In the genomic region with DNA sequence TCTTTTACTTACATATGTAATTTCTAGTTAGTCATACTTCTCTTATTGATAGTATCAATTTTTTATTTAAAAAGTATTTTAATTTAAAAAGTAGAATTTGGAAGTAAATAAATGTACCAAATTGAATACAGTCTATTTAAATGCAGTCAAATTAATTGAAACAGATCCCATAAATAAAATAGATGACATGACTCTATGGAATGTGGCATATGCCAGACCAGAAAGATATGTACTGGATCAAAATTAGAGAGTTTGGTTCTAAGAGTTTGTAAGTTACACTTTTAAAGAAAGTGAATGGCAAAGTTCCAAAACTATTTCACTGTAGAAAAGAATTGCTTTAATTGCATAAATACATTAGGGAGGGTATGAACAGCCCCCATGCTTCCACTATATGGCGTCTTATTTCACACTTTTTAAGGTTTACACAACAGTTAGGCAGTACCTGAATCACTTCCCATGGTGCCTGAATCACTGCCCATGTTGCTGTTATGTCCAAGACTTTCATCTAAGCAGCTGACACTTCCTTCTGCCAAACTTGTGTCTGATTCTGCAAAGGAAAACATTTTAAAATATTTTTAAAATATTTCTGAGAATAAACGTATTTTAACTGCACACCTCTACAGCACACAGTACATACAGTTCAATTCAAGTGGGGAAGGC, we compare ENCODE assay signal across 29 cellular contexts. TPM values are rescaled to one million over a fixed set of nuclear protein-coding genes. Genes with fewer than 3 reads are reported as not detected.
A peak's percentile ranks its signal among the peaks of the same experiment; 100 is the strongest.
DNase-seq lines count a peak whose midpoint lies in the region; ATAC-seq and TF ChIP-seq lines count a peak whose summit lies in the region.
"Had no signal": no experiment of that assay in that cellular context is flagged by ENCODE, and none has a peak within 500 bp of the region (broad histone marks: within the 10 kb centered on the region; RNA-seq: fewer than 3 reads in every experiment).

No MANE protein-coding gene starts in this region.

- H3K36me3 Mint-ChIP-seq in MCF 10A (ENCODE audit: insufficient read depth, unreplicated experiment): no peaks in the 10 kb centered on the region
- H3K36me3 Mint-ChIP-seq in naive thymus-derived CD4-positive, alpha-beta T cell: peaks cover 0 to 23% (median 11%) of the 10 kb centered on the region in 5 donors
- H3K36me3 Mint-ChIP-seq: IgD-negative memory B cell, type B pancreatic cell had no signal

- no peak overlapping the region for H3K9ac ChIP-seq in mammary epithelial cell (ENCODE audit: insufficient read depth, low read length)

- no peaks in the 10 kb centered on the region for H3K9me3 ChIP-seq in breast epithelium
- H3K9me3 ChIP-seq in mammary epithelial cell (replicated peaks; ENCODE audit: insufficient read depth, low read length): no peaks in the 10 kb centered on the region
- no peaks in the 10 kb centered on the region for H3K9me3 ChIP-seq in naive thymus-derived CD4-positive, alpha-beta T cell (ENCODE audit: control insufficient read depth in 2 of 3, low read length in 3 of 3)
- H3K9me3 ChIP-seq: right atrium auricular region, stomach had no signal

- no peak overlapping the region for H3K4me3 ChIP-seq in breast epithelium
- no peak overlapping the region for H3K4me3 ChIP-seq in mammary epithelial cell (replicated peaks in 1 of 3; ENCODE audit: insufficient read depth in 1 of 3, low read depth in 2 of 3, low read length in 3 of 3)
- no peak overlapping the region for H3K4me3 ChIP-seq in fibroblast of the aortic adventitia (ENCODE audit: low read depth, low read length)
- no peak overlapping the region for H3K4me3 ChIP-seq in naive thymus-derived CD4-positive, alpha-beta T cell (ENCODE audit: low read length)
- H3K4me3 ChIP-seq: GM23338, right atrium auricular region, stomach had no signal

- H3K79me2 ChIP-seq in mammary epithelial cell (ENCODE audit: insufficient read depth, low read length): no peaks in the 10 kb centered on the region

- WGBS in mammary epithelial cell (ENCODE audit: low coverage, missing lambda C conversion rate): 63% methylated on average over 2 of the region's 2 CpGs

- no peaks in the 10 kb centered on the region for H3K9me3 Mint-ChIP-seq in MCF 10A (ENCODE audit: unreplicated experiment)
- no peaks in the 10 kb centered on the region for H3K9me3 Mint-ChIP-seq in naive thymus-derived CD4-positive, alpha-beta T cell
- H3K9me3 Mint-ChIP-seq: GM23338, IgD-negative memory B cell, memory B cell, type B pancreatic cell had no signal

- DNase-seq in MCF 10A (ENCODE audit: unreplicated experiment) (peak; percentile 65), breast epithelium (ENCODE audit: low spot score in 2 of 2) (no peak), mammary epithelial cell (peak; percentile 61), fibroblast of the aortic adventitia (ENCODE audit: low read depth) (peak; percentile 53), NCI-H2081 treated with DMSO at 0.1 percent for 48 hours (lab: John Stamatoyannopoulos, UW) (no peak), DMS153 (lab: John Stamatoyannopoulos, UW) (no peak), NCI-H526 treated with DMSO at 0.1 percent for 48 hours (lab: John Stamatoyannopoulos, UW) (no peak)
- DNase-seq in naive thymus-derived CD4-positive, alpha-beta T cell: no peak
- DNase-seq: 8988T; activated CD8-positive, alpha-beta T cell treated with anti-CD3 and anti-CD28 coated beads, Interleukin-2, amount 10 ng/mL, durations not matched to agents 7 days and 5 days; activated naive CD4-positive, alpha-beta T cell; activated T-cell treated with anti-CD3 and anti-CD28 coated beads, Interleukin-2, amount 50 U/mL, for 1 hour; amniotic stem cell; central memory CD4-positive, alpha-beta T cell; glutamatergic neuron; MM.1S; NCI-H1436 treated with DMSO at 0.1 percent for 48 hours; NCI-H2171 treated with DMSO at 0.1 percent for 48 hours; NCI-H526; nucleus accumbens; RPMI8226; stomach had no signal

- dilution Hi-C loops in mammary epithelial cell (cut with HindIII; ENCODE audit: low sequenced_read_pairs): no loop called here

- BruUV-seq in MCF 10A (replicated peaks; lab: Mats Ljungman, UMichigan) (no TSS peak), mammary epithelial cell (replicated peaks; lab: Mats Ljungman, UMichigan) (no TSS peak)

- H3K27ac ChIP-seq in breast epithelium: no peak overlapping the region
- peak overlapping the region; percentile 6 for H3K27ac ChIP-seq in mammary epithelial cell (ENCODE audit: insufficient read depth, low read depth, low read length)
- H3K27ac ChIP-seq in naive thymus-derived CD4-positive, alpha-beta T cell (ENCODE audit: low read depth, low read length): no peak overlapping the region
- H3K27ac ChIP-seq: HL-60, right atrium auricular region, stomach had no signal

- no peak overlapping the region for H3K27ac Mint-ChIP-seq in MCF 10A (ENCODE audit: low read depth, unreplicated experiment)
- H3K27ac Mint-ChIP-seq in naive thymus-derived CD4-positive, alpha-beta T cell: no peak overlapping the region
- H3K27ac Mint-ChIP-seq: activated CD8-positive, alpha-beta T cell treated with anti-CD3 and anti-CD28 coated beads, Interleukin-2, amount 10 ng/mL, durations not matched to agents 7 days and 5 days; GM23338; IgD-negative memory B cell; memory B cell; type B pancreatic cell had no signal

- no peak for TF ChIP-seq CTCF in MCF 10A (IDR thresholded peaks at IDR 0.05; ENCODE audit: unreplicated experiment)
- no peak for TF ChIP-seq CTCF in breast epithelium (IDR thresholded peaks at IDR 0.05)
- no peak for TF ChIP-seq CTCF in mammary epithelial cell (conservative IDR thresholded peaks at IDR 0.05 in 1 of 2, IDR thresholded peaks at IDR 0.05 in 1 of 2; ENCODE audit: extremely low read depth in 1 of 2, insufficient read depth in 1 of 2, low read depth in 1 of 2, low read length in 2 of 2)
- TF ChIP-seq CTCF in fibroblast of the aortic adventitia (IDR thresholded peaks at IDR 0.05; ENCODE audit: insufficient read depth, low read length): no peak

- H3K4me1 ChIP-seq in breast epithelium: no peaks in the 10 kb centered on the region
- peaks cover 7% of the 10 kb centered on the region for H3K4me1 ChIP-seq in mammary epithelial cell (ENCODE audit: insufficient read depth, low read length)
- no peaks in the 10 kb centered on the region for H3K4me1 ChIP-seq in naive thymus-derived CD4-positive, alpha-beta T cell (ENCODE audit: control insufficient read depth in 2 of 2, insufficient read depth in 2 of 2, low read length in 2 of 2)
- H3K4me1 ChIP-seq: right atrium auricular region had no signal

- intact Hi-C loops in MCF 10A (cut with micrococcal nuclease): no loop called here
- intact Hi-C loops in breast epithelium (cut with DNase I; ENCODE audit: low total_unique reads): no loop called here
- intact Hi-C loops in mammary epithelial cell (cut with micrococcal nuclease): loop anchor here (1.0 to 10.0 kb wide), 2 partner anchors 49 to 288 kb away; no protein-coding TSS in a partner anchor
- intact Hi-C loops in naive thymus-derived CD4-positive, alpha-beta T cell (cut with micrococcal nuclease): no loop called here

- H3K27me3 ChIP-seq in breast epithelium: no peaks in the 10 kb centered on the region
- H3K27me3 ChIP-seq in mammary epithelial cell (ENCODE audit: insufficient read depth, low read length): no peaks in the 10 kb centered on the region
- H3K27me3 ChIP-seq in naive thymus-derived CD4-positive, alpha-beta T cell (ENCODE audit: control insufficient read depth in 2 of 2, insufficient read depth in 2 of 2, low read length in 2 of 2): no peaks in the 10 kb centered on the region
- H3K27me3 ChIP-seq: right atrium auricular region, stomach had no signal

- H4K20me1 ChIP-seq in mammary epithelial cell (ENCODE audit: insufficient read depth, low read length): no peaks in the 10 kb centered on the region

- no peak for TF ChIP-seq POLR2A in breast epithelium (IDR thresholded peaks at IDR 0.05)

- ATAC-seq in naive thymus-derived CD4-positive, alpha-beta T cell: no peak
- ATAC-seq: activated CD4-positive, CD25-positive, alpha-beta regulatory T cell treated with anti-CD3 and anti-CD28 coated beads, Interleukin-2, amount 50 U/mL, for 24 hours; activated CD8-positive, alpha-beta T cell treated with anti-CD3 and anti-CD28 coated beads, Interleukin-2, amount 10 ng/mL, durations not matched to agents 7 days and 5 days; GM23338 had no signal

- H3K4me3 Mint-ChIP-seq in MCF 10A (ENCODE audit: unreplicated experiment): no peak overlapping the region
- H3K4me3 Mint-ChIP-seq in naive thymus-derived CD4-positive, alpha-beta T cell: no peak overlapping the region
- H3K4me3 Mint-ChIP-seq: activated CD8-positive, alpha-beta T cell treated with anti-CD3 and anti-CD28 coated beads, Interleukin-2, amount 10 ng/mL, durations not matched to agents 7 days and 5 days; GM23338; memory B cell; type B pancreatic cell had no signal

- H2AFZ ChIP-seq in mammary epithelial cell (ENCODE audit: low read depth, low read length): no peak overlapping the region
- H2AFZ ChIP-seq: GM23338 had no signal

- in situ Hi-C loops in mammary epithelial cell (cut with MboI; ENCODE audit: low sequenced_read_pairs in 2 of 2): no loop called here

- no peaks in the 10 kb centered on the region for H3K27me3 Mint-ChIP-seq in MCF 10A (ENCODE audit: insufficient read depth, unreplicated experiment)
- H3K27me3 Mint-ChIP-seq in naive thymus-derived CD4-positive, alpha-beta T cell: no peaks in the 10 kb centered on the region
- H3K27me3 Mint-ChIP-seq: IgD-negative memory B cell, memory B cell, type B pancreatic cell had no signal

- H3K4me2 ChIP-seq in mammary epithelial cell (ENCODE audit: insufficient read depth, low read depth, low read length): peak overlapping the region; percentile 18
- H3K4me2 ChIP-seq: GM23338 had no signal

- POLR2A ChIA-PET in MCF 10A (lab: Yijun Ruan, JAX): interaction anchor here (0.6 to 1.9 kb wide), 5 partner anchors 35 to 69 kb away, joined by 3 to 6 read pairs (median 4); no protein-coding TSS in a partner anchor
- POLR2A ChIA-PET in naive thymus-derived CD4-positive, alpha-beta T cell (lab: Charles Lee): no interaction called here

- peaks cover 11% of the 10 kb centered on the region for H3K4me1 Mint-ChIP-seq in MCF 10A (ENCODE audit: insufficient read depth, unreplicated experiment)
- H3K4me1 Mint-ChIP-seq in naive thymus-derived CD4-positive, alpha-beta T cell: peaks cover 0 to 15% (median 0%) of the 10 kb centered on the region in 7 donors

- H3K36me3 ChIP-seq in breast epithelium: peaks cover 6% of the 10 kb centered on the region
- H3K36me3 ChIP-seq in mammary epithelial cell (ENCODE audit: insufficient read depth, low read length): no peaks in the 10 kb centered on the region
- H3K36me3 ChIP-seq in naive thymus-derived CD4-positive, alpha-beta T cell (ENCODE audit: control insufficient read depth in 2 of 3, insufficient read depth in 3 of 3, low read length in 3 of 3): peaks cover 0 to 18% (median 0%) of the 10 kb centered on the region in 3 experiments
- H3K36me3 ChIP-seq: right atrium auricular region had no signal

- CTCF ChIA-PET in MCF 10A (lab: Yijun Ruan, JAX) (interaction anchor here (0.6 to 24.0 kb wide), 5 partner anchors 16 to 143 kb away, joined by 3 to 639 read pairs (median 4); a partner anchor contains a TSS), mammary epithelial cell (lab: Charles Lee; ENCODE audit: low non-redundant PET) (no interaction called here)
- CTCF ChIA-PET in naive thymus-derived CD4-positive, alpha-beta T cell (lab: Charles Lee): no interaction called here

RNA-seq across cellular contexts. Expression of a gene that starts 25.2 kb away (rescaled TPM):
- total RNA-seq in MCF 10A (2022) (4.5 and 7.2 TPM in 2 replicates), breast epithelium (10 to 100 TPM in 2 of 3 donors, 1 to 10 TPM in 1; 9.6 to 19.9 (median 13.1) TPM), mammary epithelial cell (1 to 10 TPM; 6.3 to 6.7 TPM), fibroblast of the aortic adventitia (ENCODE audit: low replicate concordance) (7.7 and 9.7 TPM in 2 replicates)
- 1.8 TPM for polyA plus RNA-seq in mammary epithelial cell
- polyA minus RNA-seq in mammary epithelial cell: 4.8 TPM
- total RNA-seq in naive thymus-derived CD4-positive, alpha-beta T cell: 10 to 100 TPM; 20.6 to 77.9 (median 30.7) TPM
- polyA plus RNA-seq in naive thymus-derived CD4-positive, alpha-beta T cell: 10 to 100 TPM; 14.5 to 18.4 TPM

RNA-seq across cellular contexts. Expression of a gene that starts 50.0 kb away (rescaled TPM):
- total RNA-seq in MCF 10A (2022) (8.7 and 12.1 TPM in 2 replicates), breast epithelium (10 to 100 TPM; 14.4 to 36.0 (median 22.4) TPM), mammary epithelial cell (100 to 1,000 TPM in 1 of 2 donors, 10 to 100 TPM in 1; 53.0 to 216 TPM), fibroblast of the aortic adventitia (ENCODE audit: low replicate concordance) (150 and 228 TPM in 2 replicates)
- 25.5 TPM for polyA plus RNA-seq in mammary epithelial cell
- 47.9 TPM for polyA minus RNA-seq in mammary epithelial cell
- not detected for total RNA-seq in naive thymus-derived CD4-positive, alpha-beta T cell
- polyA plus RNA-seq in naive thymus-derived CD4-positive, alpha-beta T cell: not detected
- total RNA-seq: activated CD8-positive, alpha-beta T cell treated with anti-CD3 and anti-CD28 coated beads, Interleukin-2, amount 10 ng/mL, durations not matched to agents 7 days and 5 days; GM23338 had no signal
- polyA plus RNA-seq: GM23338, IgD-negative memory B cell had no signal

RNA-seq across cellular contexts. Expression of a gene that starts 50.7 kb away (rescaled TPM):
- total RNA-seq in MCF 10A (2022): 0.77 and 1.9 TPM in 2 replicates
- total RNA-seq in breast epithelium: 10 to 100 TPM; 18.9 to 36.6 (median 24.6) TPM
- 10 to 100 TPM in 1 of 2 donors, 1 to 10 TPM in 1; 6.4 to 11.7 TPM for total RNA-seq in mammary epithelial cell
- 5.8 TPM for polyA plus RNA-seq in mammary epithelial cell
- polyA minus RNA-seq in mammary epithelial cell: not detected
- 3.3 and 10.9 TPM in 2 replicates for total RNA-seq in fibroblast of the aortic adventitia (ENCODE audit: low replicate concordance)
- 10 to 100 TPM; 10.9 to 56.3 (median 13.4) TPM for total RNA-seq in naive thymus-derived CD4-positive, alpha-beta T cell
- 10 to 100 TPM; 17.7 to 17.9 TPM for polyA plus RNA-seq in naive thymus-derived CD4-positive, alpha-beta T cell

Comparison
In these comparisons a context has a peak if more than half of its experiments do, and no peak if none do; other contexts are left out.
1. DNase-seq: peak in MCF 10A (single experiment), mammary epithelial cell (single experiment) and fibroblast of the aortic adventitia (single experiment); none in breast epithelium (0 of 2), NCI-H2081 treated with DMSO at 0.1 percent for 48 hours (single experiment), DMS153 (single experiment), naive thymus-derived CD4-positive, alpha-beta T cell (0 of 9) and NCI-H526 treated with DMSO at 0.1 percent for 48 hours (single experiment).